Comparison of ENCODE assay signal across 2 cellular contexts in the genomic region with DNA sequence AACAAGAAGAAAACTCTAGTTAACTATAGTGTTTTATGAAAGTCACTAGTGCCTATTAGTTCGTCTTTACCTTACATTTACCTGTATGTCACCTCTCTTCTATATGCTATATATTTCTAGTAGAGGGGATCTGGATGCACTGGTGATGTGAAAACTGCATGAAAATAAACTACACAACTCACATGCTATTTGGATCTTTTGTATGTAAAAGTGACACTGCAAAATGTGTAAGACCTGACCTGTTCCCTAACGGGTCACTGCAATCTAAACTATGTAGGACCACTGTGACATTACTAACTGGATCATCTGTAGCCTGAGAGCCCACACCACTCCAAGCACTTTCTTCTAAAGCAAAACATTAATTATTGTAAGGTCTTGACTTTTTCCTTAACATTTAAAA.
TF ChIP-seq lines count a peak whose summit lies in the region.

No MANE protein-coding gene starts in this region.

TF ChIP-seq in A549, 52 proteins besides CTCF, POLR2A, EP300 and RAD21 (continued from another document):
- TF ChIP-seq, protein P1, sequence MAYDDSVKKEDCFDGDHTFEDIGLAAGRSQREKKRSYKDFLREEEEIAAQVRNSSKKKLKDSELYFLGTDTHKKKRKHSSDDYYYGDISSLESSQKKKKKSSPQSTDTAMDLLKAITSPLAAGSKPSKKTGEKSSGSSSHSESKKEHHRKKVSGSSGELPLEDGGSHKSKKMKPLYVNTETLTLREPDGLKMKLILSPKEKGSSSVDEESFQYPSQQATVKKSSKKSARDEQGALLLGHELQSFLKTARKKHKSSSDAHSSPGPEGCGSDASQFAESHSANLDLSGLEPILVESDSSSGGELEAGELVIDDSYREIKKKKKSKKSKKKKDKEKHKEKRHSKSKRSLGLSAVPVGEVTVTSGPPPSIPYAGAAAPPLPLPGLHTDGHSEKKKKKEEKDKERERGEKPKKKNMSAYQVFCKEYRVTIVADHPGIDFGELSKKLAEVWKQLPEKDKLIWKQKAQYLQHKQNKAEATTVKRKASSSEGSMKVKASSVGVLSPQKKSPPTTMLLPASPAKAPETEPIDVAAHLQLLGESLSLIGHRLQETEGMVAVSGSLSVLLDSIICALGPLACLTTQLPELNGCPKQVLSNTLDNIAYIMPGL (CRISPR knock-in tag; IDR thresholded peaks at IDR 0.05; ENCODE audit: borderline replicate concordance) = no peak
- TF ChIP-seq RFX5 (IDR thresholded peaks at IDR 0.05) (no peak), GATA3 (IDR thresholded peaks at IDR 0.05; ENCODE audit: borderline replicate concordance) (no peak), CBX8 (IDR thresholded peaks at IDR 0.05) (no peak), RCOR1 (IDR thresholded peaks at IDR 0.05; ENCODE audit: low read depth, low read length) (no peak), EHF (CRISPR knock-in tag; IDR thresholded peaks at IDR 0.05) (no peak), FOSB (CRISPR knock-in tag; IDR thresholded peaks at IDR 0.05) (no peak)
- TF ChIP-seq, protein P2, sequence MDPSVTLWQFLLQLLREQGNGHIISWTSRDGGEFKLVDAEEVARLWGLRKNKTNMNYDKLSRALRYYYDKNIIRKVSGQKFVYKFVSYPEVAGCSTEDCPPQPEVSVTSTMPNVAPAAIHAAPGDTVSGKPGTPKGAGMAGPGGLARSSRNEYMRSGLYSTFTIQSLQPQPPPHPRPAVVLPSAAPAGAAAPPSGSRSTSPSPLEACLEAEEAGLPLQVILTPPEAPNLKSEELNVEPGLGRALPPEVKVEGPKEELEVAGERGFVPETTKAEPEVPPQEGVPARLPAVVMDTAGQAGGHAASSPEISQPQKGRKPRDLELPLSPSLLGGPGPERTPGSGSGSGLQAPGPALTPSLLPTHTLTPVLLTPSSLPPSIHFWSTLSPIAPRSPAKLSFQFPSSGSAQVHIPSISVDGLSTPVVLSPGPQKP (IDR thresholded peaks at IDR 0.05; ENCODE audit: low read depth, low read length) = no peak
- TF ChIP-seq, protein P3, sequence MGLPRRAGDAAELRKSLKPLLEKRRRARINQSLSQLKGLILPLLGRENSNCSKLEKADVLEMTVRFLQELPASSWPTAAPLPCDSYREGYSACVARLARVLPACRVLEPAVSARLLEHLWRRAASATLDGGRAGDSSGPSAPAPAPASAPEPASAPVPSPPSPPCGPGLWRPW (IDR thresholded peaks at IDR 0.05) = no peak

TF ChIP-seq in WTC11, 78 proteins besides CTCF, POLR2A, EP300 and RAD21 (continued from another document):
- no peak for TF ChIP-seq TCF7 (CRISPR knock-in tag; IDR thresholded peaks at IDR 0.05; ENCODE audit: low read depth)
- TF ChIP-seq, protein P4, sequence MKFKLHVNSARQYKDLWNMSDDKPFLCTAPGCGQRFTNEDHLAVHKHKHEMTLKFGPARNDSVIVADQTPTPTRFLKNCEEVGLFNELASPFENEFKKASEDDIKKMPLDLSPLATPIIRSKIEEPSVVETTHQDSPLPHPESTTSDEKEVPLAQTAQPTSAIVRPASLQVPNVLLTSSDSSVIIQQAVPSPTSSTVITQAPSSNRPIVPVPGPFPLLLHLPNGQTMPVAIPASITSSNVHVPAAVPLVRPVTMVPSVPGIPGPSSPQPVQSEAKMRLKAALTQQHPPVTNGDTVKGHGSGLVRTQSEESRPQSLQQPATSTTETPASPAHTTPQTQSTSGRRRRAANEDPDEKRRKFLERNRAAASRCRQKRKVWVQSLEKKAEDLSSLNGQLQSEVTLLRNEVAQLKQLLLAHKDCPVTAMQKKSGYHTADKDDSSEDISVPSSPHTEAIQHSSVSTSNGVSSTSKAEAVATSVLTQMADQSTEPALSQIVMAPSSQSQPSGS (CRISPR knock-in tag; IDR thresholded peaks at IDR 0.05; ENCODE audit: borderline replicate concordance, low read depth) = no peak
- TF ChIP-seq, protein P5, sequence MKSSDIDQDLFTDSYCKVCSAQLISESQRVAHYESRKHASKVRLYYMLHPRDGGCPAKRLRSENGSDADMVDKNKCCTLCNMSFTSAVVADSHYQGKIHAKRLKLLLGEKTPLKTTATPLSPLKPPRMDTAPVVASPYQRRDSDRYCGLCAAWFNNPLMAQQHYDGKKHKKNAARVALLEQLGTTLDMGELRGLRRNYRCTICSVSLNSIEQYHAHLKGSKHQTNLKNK (CRISPR knock-in tag; IDR thresholded peaks at IDR 0.05) = no peak
- TF ChIP-seq TEAD4 (CRISPR knock-in tag; IDR thresholded peaks at IDR 0.05) = no peak
- TF ChIP-seq TEAD1 (CRISPR knock-in tag; IDR thresholded peaks at IDR 0.05) = no peak
- TF ChIP-seq, protein P6, sequence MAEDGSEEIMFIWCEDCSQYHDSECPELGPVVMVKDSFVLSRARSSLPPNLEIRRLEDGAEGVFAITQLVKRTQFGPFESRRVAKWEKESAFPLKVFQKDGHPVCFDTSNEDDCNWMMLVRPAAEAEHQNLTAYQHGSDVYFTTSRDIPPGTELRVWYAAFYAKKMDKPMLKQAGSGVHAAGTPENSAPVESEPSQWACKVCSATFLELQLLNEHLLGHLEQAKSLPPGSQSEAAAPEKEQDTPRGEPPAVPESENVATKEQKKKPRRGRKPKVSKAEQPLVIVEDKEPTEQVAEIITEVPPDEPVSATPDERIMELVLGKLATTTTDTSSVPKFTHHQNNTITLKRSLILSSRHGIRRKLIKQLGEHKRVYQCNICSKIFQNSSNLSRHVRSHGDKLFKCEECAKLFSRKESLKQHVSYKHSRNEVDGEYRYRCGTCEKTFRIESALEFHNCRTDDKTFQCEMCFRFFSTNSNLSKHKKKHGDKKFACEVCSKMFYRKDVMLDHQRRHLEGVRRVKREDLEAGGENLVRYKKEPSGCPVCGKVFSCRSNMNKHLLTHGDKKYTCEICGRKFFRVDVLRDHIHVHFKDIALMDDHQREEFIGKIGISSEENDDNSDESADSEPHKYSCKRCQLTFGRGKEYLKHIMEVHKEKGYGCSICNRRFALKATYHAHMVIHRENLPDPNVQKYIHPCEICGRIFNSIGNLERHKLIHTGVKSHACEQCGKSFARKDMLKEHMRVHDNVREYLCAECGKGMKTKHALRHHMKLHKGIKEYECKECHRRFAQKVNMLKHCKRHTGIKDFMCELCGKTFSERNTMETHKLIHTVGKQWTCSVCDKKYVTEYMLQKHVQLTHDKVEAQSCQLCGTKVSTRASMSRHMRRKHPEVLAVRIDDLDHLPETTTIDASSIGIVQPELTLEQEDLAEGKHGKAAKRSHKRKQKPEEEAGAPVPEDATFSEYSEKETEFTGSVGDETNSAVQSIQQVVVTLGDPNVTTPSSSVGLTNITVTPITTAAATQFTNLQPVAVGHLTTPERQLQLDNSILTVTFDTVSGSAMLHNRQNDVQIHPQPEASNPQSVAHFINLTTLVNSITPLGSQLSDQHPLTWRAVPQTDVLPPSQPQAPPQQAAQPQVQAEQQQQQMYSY (CRISPR knock-in tag; IDR thresholded peaks at IDR 0.05) = no peak
